Comparison of ENCODE assay signal across 8 cellular contexts in genomic region chr19:35744335-35744687, GRCh38. TPM values are rescaled to one million over a fixed set of nuclear protein-coding genes. Genes with fewer than 3 reads are reported as not detected.
DNase-seq lines count a peak whose midpoint lies in the region; ATAC-seq and TF ChIP-seq lines count a peak whose summit lies in the region.

No MANE protein-coding gene starts in this region.

- no peaks in the 10 kb centered on the region for H3F3A ChIP-seq in PC-3 (ENCODE audit: low read length, unreplicated experiment)

- intact Hi-C loops in CD4-positive, alpha-beta T cell (cut with DNase I, micrococcal nuclease), result loop anchor here (2.0 to 10.0 kb wide), 4 partner anchors 28 to 370 kb away; partner anchors contain the start of genes COX6B1 (in 1 of the 2), OVOL3 (in 1 of the 2), POLR2I (in 1 of the 2) and TBCB (in 1 of the 2)
- intact Hi-C loops in PC-3 (cut with micrococcal nuclease), result loop anchor here (2.0 kb wide), 1 partner anchor 28 kb away; no protein-coding TSS in a partner anchor

- H3K36me3 Mint-ChIP-seq in CD4-positive, alpha-beta T cell (ENCODE audit: low read depth), result peaks cover 37% of the 10 kb centered on the region
- peaks cover 9% of the 10 kb centered on the region for H3K36me3 Mint-ChIP-seq in endodermal cell (ENCODE audit: low read depth)

- H3K4me2 ChIP-seq in PC-3 (ENCODE audit: low read length), result peak overlapping the region; percentile 88

- peak overlapping the region; percentile 88 for H2AFZ ChIP-seq in PC-3 (ENCODE audit: low read length)

- CTCF ChIA-PET in CD4-positive, alpha-beta T cell (lab: Charles Lee), result interaction anchor here (0.6 to 0.9 kb wide), 3 partner anchors 21 to 187 kb away, joined by 3 to 4 read pairs (median 3); no protein-coding TSS in a partner anchor
- CTCF ChIA-PET in PC-3 (lab: Charles Lee), result no interaction called here

- H3K79me2 ChIP-seq in PC-3 (ENCODE audit: low read length), result peaks cover 22% of the 10 kb centered on the region

- no peaks in the 10 kb centered on the region for H4K20me1 ChIP-seq in PC-3 (ENCODE audit: low read length)

- peaks cover 55% of the 10 kb centered on the region for H3K4me1 Mint-ChIP-seq in CD4-positive, alpha-beta T cell (ENCODE audit: low read depth)
- peaks cover 10% of the 10 kb centered on the region for H3K4me1 Mint-ChIP-seq in endodermal cell

- no peak for TF ChIP-seq CTCF in CD4-positive, alpha-beta T cell (IDR thresholded peaks at IDR 0.05)
- TF ChIP-seq CTCF in PC-3 (conservative IDR thresholded peaks at IDR 0.05; ENCODE audit: low read depth, low read length), result no peak
- TF ChIP-seq CTCF in endodermal cell (conservative IDR thresholded peaks at IDR 0.05), result no peak
- no peak for TF ChIP-seq CTCF in neutrophil (IDR thresholded peaks at IDR 0.05)

- H3K4me3 ChIP-seq in PC-3 (ENCODE audit: low read length) (peak overlapping the region; percentile 90), endodermal cell (ENCODE audit: low read length) (peak overlapping the region; percentile 98), neutrophil (ENCODE audit: low read depth in 1 of 2, low read length in 1 of 2) (peak overlapping the region; percentile 74 to 83)

- H3K9me3 Mint-ChIP-seq in CD4-positive, alpha-beta T cell, result no peaks in the 10 kb centered on the region
- no peaks in the 10 kb centered on the region for H3K9me3 Mint-ChIP-seq in endodermal cell

- no peaks in the 10 kb centered on the region for H3K9me3 ChIP-seq in CD4-positive, alpha-beta T cell (ENCODE audit: control insufficient read depth, low read length)
- H3K9me3 ChIP-seq in PC-3 (ENCODE audit: low read length) (no peaks in the 10 kb centered on the region), endodermal cell (ENCODE audit: control insufficient read depth, low read length) (no peaks in the 10 kb centered on the region), neutrophil (no peaks in the 10 kb centered on the region)

- peak overlapping the region; percentile 94 for H3K4me3 Mint-ChIP-seq in CD4-positive, alpha-beta T cell
- peak overlapping the region; percentile 82 for H3K4me3 Mint-ChIP-seq in endodermal cell

- POLR2A ChIA-PET in CD4-positive, alpha-beta T cell (lab: Charles Lee), result interaction anchor here (0.8 to 2.2 kb wide), 15 partner anchors 9 to 310 kb away, joined by 3 to 23 read pairs (median 6); partner anchors contain the start of genes ALKBH6, COX6B1, HSPB6 and KMT2B
- POLR2A ChIA-PET in PC-3 (lab: Charles Lee; ENCODE audit: unreplicated experiment), result no interaction called here

- no peaks in the 10 kb centered on the region for H3K27me3 ChIP-seq in CD4-positive, alpha-beta T cell (ENCODE audit: control insufficient read depth, insufficient read depth, low read length)
- H3K27me3 ChIP-seq in PC-3 (ENCODE audit: low read length), result no peaks in the 10 kb centered on the region
- H3K27me3 ChIP-seq in endodermal cell (ENCODE audit: control insufficient read depth, insufficient read depth, low read length, poor library complexity, severe bottlenecking), result no peaks in the 10 kb centered on the region
- H3K27me3 ChIP-seq in neutrophil, result no peaks in the 10 kb centered on the region

- no peaks in the 10 kb centered on the region for H3K9me2 ChIP-seq in PC-3 (replicated peaks; ENCODE audit: low read length)

- ATAC-seq in CD4-positive, alpha-beta T cell (ENCODE audit: poor library complexity), result no peak
- ATAC-seq in PC-3, result no peak

- H3K9ac ChIP-seq in PC-3 (ENCODE audit: low read length) (no peak overlapping the region), endodermal cell (ENCODE audit: extremely low read depth, low read length, poor library complexity, severe bottlenecking) (peak overlapping the region; percentile 99)

- DNase-seq in CD4-positive, alpha-beta T cell, result no peak
- DNase-seq in PC-3 (no peak), endodermal cell (no peak), cerebellar cortex (ENCODE audit: low spot score) (no peak), middle frontal gyrus (ENCODE audit: extremely low spot score, low spot score) (no peak), ureter (ENCODE audit: low spot score) (no peak), SW480 (ENCODE audit: low spot score) (no peak)

- 71 to 73% methylated on average over 5 to 8 of the region's 8 CpGs for WGBS in endodermal cell (ENCODE audit: insufficient coverage in 1 of 2, insufficient read length in 1 of 2), 2 experiments

- no peaks in the 10 kb centered on the region for H3K27me3 Mint-ChIP-seq in CD4-positive, alpha-beta T cell
- H3K27me3 Mint-ChIP-seq in endodermal cell (ENCODE audit: insufficient read depth), result no peaks in the 10 kb centered on the region

- peak overlapping the region; percentile 98 for H3K27ac ChIP-seq in CD4-positive, alpha-beta T cell (ENCODE audit: low read depth, low read length)
- H3K27ac ChIP-seq in PC-3 (ENCODE audit: low read length) (no peak overlapping the region), endodermal cell (ENCODE audit: low read depth, low read length) (no peak overlapping the region), neutrophil (peak overlapping the region; percentile 96)

- H3K4me1 ChIP-seq in PC-3 (ENCODE audit: insufficient read depth, low read length), result peaks cover 22% of the 10 kb centered on the region
- H3K4me1 ChIP-seq in endodermal cell (ENCODE audit: control insufficient read depth, insufficient read depth, low read length), result no peaks in the 10 kb centered on the region
- peaks cover 76 to 86% of the 10 kb centered on the region in 2 experiments for H3K4me1 ChIP-seq in neutrophil (ENCODE audit: control insufficient read depth in 1 of 2, insufficient read depth in 1 of 2, low read depth in 1 of 2, low read length in 1 of 2)

- H3K27ac Mint-ChIP-seq in CD4-positive, alpha-beta T cell, result peak overlapping the region; percentile 98
- H3K27ac Mint-ChIP-seq in endodermal cell, result peak overlapping the region; percentile 100

- H3K36me3 ChIP-seq in PC-3 (ENCODE audit: low read depth, low read length) (no peaks in the 10 kb centered on the region), endodermal cell (ENCODE audit: control insufficient read depth, insufficient read depth, low read length) (peaks cover 4% of the 10 kb centered on the region), neutrophil (peaks cover 5% of the 10 kb centered on the region)

- no TSS peak for BruUV-seq in PC-3 (replicated peaks; lab: Mats Ljungman, UMichigan)

RNA-seq across cellular contexts. Expression of gene U2AF1L4, which starts 0.9 kb away (rescaled TPM):
- total RNA-seq in CD4-positive, alpha-beta T cell, result 10 to 100 TPM; 74.6 to 85.8 TPM
- 7.8 and 16.4 TPM in 2 replicates for total RNA-seq in PC-3 (2014; rRNA removed)
- 10 to 100 TPM; 17.3 to 23.2 TPM for total RNA-seq in endodermal cell
- polyA plus RNA-seq in endodermal cell (2013, experiment 1 of 2), result 20.7 TPM
- 16.6 TPM for polyA plus RNA-seq in endodermal cell (2013, experiment 2 of 2)
- 32.9 TPM for total RNA-seq in ureter

RNA-seq across cellular contexts. Expression of gene PSENEN, which starts 1.1 kb away (rescaled TPM):
- 1 to 10 TPM; 7.3 to 9.4 TPM for total RNA-seq in CD4-positive, alpha-beta T cell
- total RNA-seq in PC-3 (2014; rRNA removed), result 34.3 and 42.9 TPM in 2 replicates
- total RNA-seq in endodermal cell, result 100 to 1,000 TPM; 101 to 109 TPM
- 76.8 TPM for polyA plus RNA-seq in endodermal cell (2013, experiment 1 of 2)
- polyA plus RNA-seq in endodermal cell (2013, experiment 2 of 2), result 65.3 TPM
- total RNA-seq in ureter, result 81.1 TPM

RNA-seq across cellular contexts. Expression of gene IGFLR1, which starts 2.1 kb away (rescaled TPM):
- 10 to 100 TPM; 40.3 to 43.1 TPM for total RNA-seq in CD4-positive, alpha-beta T cell
- total RNA-seq in PC-3 (2014; rRNA removed), result 0.81 and 9.3 TPM in 2 replicates
- 1 to 10 TPM; 4.6 to 7.1 TPM for total RNA-seq in endodermal cell
- polyA plus RNA-seq in endodermal cell (2013, experiment 1 of 2), result 9.0 TPM
- 6.1 TPM for polyA plus RNA-seq in endodermal cell (2013, experiment 2 of 2)
- total RNA-seq in ureter, result 14.7 TPM

RNA-seq across cellular contexts. Expression of gene LIN37, which starts 4.1 kb away (rescaled TPM):
- 1 to 10 TPM; 4.8 to 6.0 TPM for total RNA-seq in CD4-positive, alpha-beta T cell
- total RNA-seq in PC-3 (2014; rRNA removed) (4.6 and 8.2 TPM in 2 replicates), endodermal cell (1 to 10 TPM; 6.6 to 7.6 TPM), ureter (7.2 TPM)
- 11.6 TPM for polyA plus RNA-seq in endodermal cell (2013, experiment 1 of 2)
- 10.4 TPM for polyA plus RNA-seq in endodermal cell (2013, experiment 2 of 2)

RNA-seq across cellular contexts. Expression of gene HSPB6, which starts 12.5 kb away (rescaled TPM):
- not detected for total RNA-seq in CD4-positive, alpha-beta T cell
- total RNA-seq in PC-3 (2014; rRNA removed) (not detected in 2 replicates), endodermal cell (under 1 TPM; 0.33 to 0.90 TPM), ureter (80.9 TPM)
- polyA plus RNA-seq in endodermal cell (2013, experiment 1 of 2), result 0.36 TPM
- polyA plus RNA-seq in endodermal cell (2013, experiment 2 of 2), result 0.62 TPM

Comparison
In these comparisons a context has a peak if more than half of its experiments do, and no peak if none do; other contexts are left out.
1. H3K27ac ChIP-seq: peak in CD4-positive, alpha-beta T cell (single experiment) and neutrophil (single experiment); none in PC-3 (single experiment) and endodermal cell (single experiment).
2. Peak in every context shown above with its lines, with median percentiles within 50 percentile points of each other: H3K4me3 ChIP-seq.